ENCODE assay signal across 14 cellular contexts in genomic region chr3:139906441-139906840, GRCh38. TPM values are rescaled to one million over a fixed set of nuclear protein-coding genes. Genes with fewer than 3 reads are reported as not detected.
A peak's percentile ranks its signal among the peaks of the same experiment; 100 is the strongest.
DNase-seq lines count a peak whose midpoint lies in the region; TF ChIP-seq lines count a peak whose summit lies in the region.
"Had no signal": no experiment of that assay in that cellular context is flagged by ENCODE, and none has a peak within 500 bp of the region (broad histone marks: within the 10 kb centered on the region; RNA-seq: fewer than 3 reads in every experiment).

No MANE protein-coding gene starts in this region.

- no peaks in the 10 kb centered on the region for H3K36me3 Mint-ChIP-seq in osteocyte (ENCODE audit: unreplicated experiment)
- H3K36me3 Mint-ChIP-seq in mesothelial cell of epicardium: no peaks in the 10 kb centered on the region
- no peaks in the 10 kb centered on the region for H3K36me3 Mint-ChIP-seq in activated CD4-positive, alpha-beta memory T cell treated with anti-CD3 and anti-CD28 coated beads for 36 hours
- H3K36me3 Mint-ChIP-seq: activated naive CD4-positive, alpha-beta T cell treated with anti-CD3 and anti-CD28 coated beads, Interleukin-2, amount 10 ng/mL, durations not matched to agents 7 days and 5 days had no signal

- no peak overlapping the region for H3K27ac ChIP-seq in Peyer's patch
- H3K27ac ChIP-seq: PC-9, transverse colon had no signal

- H3K4me3 Mint-ChIP-seq in osteocyte (ENCODE audit: unreplicated experiment) (no peak overlapping the region), mesothelial cell of epicardium (no peak overlapping the region)
- H3K4me3 Mint-ChIP-seq in activated CD4-positive, alpha-beta memory T cell treated with anti-CD3 and anti-CD28 coated beads for 36 hours: no peak overlapping the region
- H3K4me3 Mint-ChIP-seq: activated naive CD4-positive, alpha-beta T cell treated with anti-CD3 and anti-CD28 coated beads, Interleukin-2, amount 10 ng/mL, durations not matched to agents 7 days and 5 days had no signal

- H3K27ac Mint-ChIP-seq in osteocyte (ENCODE audit: unreplicated experiment) (no peak overlapping the region), mesothelial cell of epicardium (no peak overlapping the region)
- H3K27ac Mint-ChIP-seq in activated CD4-positive, alpha-beta memory T cell treated with anti-CD3 and anti-CD28 coated beads for 36 hours: no peak overlapping the region
- H3K27ac Mint-ChIP-seq: activated naive CD4-positive, alpha-beta T cell treated with anti-CD3 and anti-CD28 coated beads, Interleukin-2, amount 10 ng/mL, durations not matched to agents 7 days and 5 days had no signal

- POLR2A ChIA-PET in activated CD4-positive, alpha-beta memory T cell treated with anti-CD3 and anti-CD28 coated beads for 36 hours (lab: Charles Lee): no interaction called here

- intact Hi-C loops in activated CD4-positive, alpha-beta memory T cell treated with anti-CD3 and anti-CD28 coated beads for 36 hours (cut with micrococcal nuclease): no loop called here

- H3K4me1 ChIP-seq in Peyer's patch: no peaks in the 10 kb centered on the region
- H3K4me1 ChIP-seq: transverse colon had no signal

- no peaks in the 10 kb centered on the region for H3K9me3 ChIP-seq in Peyer's patch
- H3K9me3 ChIP-seq: BLaER1 treated with 17β-estradiol and CSF1 and Interleukin-3, amounts not matched to agents 10 nM and 100 nM; transverse colon had no signal

- CTCF ChIA-PET in activated CD4-positive, alpha-beta memory T cell treated with anti-CD3 and anti-CD28 coated beads for 36 hours (lab: Charles Lee): no interaction called here

- H3K27me3 Mint-ChIP-seq in osteocyte (ENCODE audit: unreplicated experiment): peaks cover 25% of the 10 kb centered on the region
- H3K27me3 Mint-ChIP-seq in mesothelial cell of epicardium (ENCODE audit: low read depth): peaks cover 4% of the 10 kb centered on the region
- no peaks in the 10 kb centered on the region for H3K27me3 Mint-ChIP-seq in activated CD4-positive, alpha-beta memory T cell treated with anti-CD3 and anti-CD28 coated beads for 36 hours
- H3K27me3 Mint-ChIP-seq: activated naive CD4-positive, alpha-beta T cell treated with anti-CD3 and anti-CD28 coated beads, Interleukin-2, amount 10 ng/mL, durations not matched to agents 7 days and 5 days had no signal

- TF ChIP-seq CTCF in astrocyte of the cerebellum (IDR thresholded peaks at IDR 0.05; ENCODE audit: low read depth, low read length, missing control alignments): no peak
- TF ChIP-seq CTCF in Peyer's patch (IDR thresholded peaks at IDR 0.05): no peak
- TF ChIP-seq CTCF in osteocyte (IDR thresholded peaks at IDR 0.05): no peak
- no peak for TF ChIP-seq CTCF in mesothelial cell of epicardium (IDR thresholded peaks at IDR 0.05; ENCODE audit: unreplicated experiment)

- no peaks in the 10 kb centered on the region for H3K4me1 Mint-ChIP-seq in osteocyte (ENCODE audit: unreplicated experiment)
- H3K4me1 Mint-ChIP-seq in mesothelial cell of epicardium: no peaks in the 10 kb centered on the region
- no peaks in the 10 kb centered on the region for H3K4me1 Mint-ChIP-seq in activated CD4-positive, alpha-beta memory T cell treated with anti-CD3 and anti-CD28 coated beads for 36 hours (ENCODE audit: low read depth)
- H3K4me1 Mint-ChIP-seq: activated naive CD4-positive, alpha-beta T cell treated with anti-CD3 and anti-CD28 coated beads, Interleukin-2, amount 10 ng/mL, durations not matched to agents 7 days and 5 days had no signal

- no peak for TF ChIP-seq POLR2A in Peyer's patch (IDR thresholded peaks at IDR 0.05)

- in situ Hi-C loops in astrocyte of the cerebellum (cut with HindIII; ENCODE audit: low sequenced_read_pairs): no loop called here

- H3K36me3 ChIP-seq in Peyer's patch: no peaks in the 10 kb centered on the region
- H3K36me3 ChIP-seq: BLaER1 treated with 17β-estradiol and CSF1 and Interleukin-3, amounts not matched to agents 10 nM and 100 nM; transverse colon had no signal

- no peaks in the 10 kb centered on the region for H3K9me3 Mint-ChIP-seq in osteocyte (ENCODE audit: unreplicated experiment)
- no peaks in the 10 kb centered on the region for H3K9me3 Mint-ChIP-seq in mesothelial cell of epicardium
- H3K9me3 Mint-ChIP-seq in activated CD4-positive, alpha-beta memory T cell treated with anti-CD3 and anti-CD28 coated beads for 36 hours: no peaks in the 10 kb centered on the region

- no peaks in the 10 kb centered on the region for H3K27me3 ChIP-seq in Peyer's patch
- H3K27me3 ChIP-seq: BLaER1 treated with 17β-estradiol and CSF1 and Interleukin-3, amounts not matched to agents 10 nM and 100 nM; transverse colon had no signal

- peak; percentile 20 for DNase-seq in AG20443 (ENCODE audit: low spot score)
- DNase-seq in LoVo (ENCODE audit: low spot score): peak; percentile 50
- DNase-seq in astrocyte of the cerebellum (ENCODE audit: low read depth): peak; percentile 37
- DNase-seq in iPS-NIHi7 (ENCODE audit: extremely low spot score): peak; percentile 56
- no peak for DNase-seq in Peyer's patch
- no peak for DNase-seq in osteocyte (ENCODE audit: extremely low spot score, unreplicated experiment)
- no peak for DNase-seq in mesothelial cell of epicardium (ENCODE audit: low spot score in 2 of 2, unreplicated experiment in 2 of 2)
- no peak for DNase-seq in activated CD4-positive, alpha-beta memory T cell treated with anti-CD3 and anti-CD28 coated beads for 36 hours
- DNase-seq: activated CD4-positive, CD25-positive, alpha-beta regulatory T cell treated with anti-CD3 and anti-CD28 coated beads, Interleukin-2, amount 50 U/mL, for 72 hours; activated naive CD4-positive, alpha-beta T cell treated with anti-CD3 and anti-CD28 coated beads, Interleukin-2, amount 10 ng/mL, durations not matched to agents 7 days and 5 days; NCI-H2107; transverse colon had no signal

- H3K4me3 ChIP-seq in astrocyte of the cerebellum (ENCODE audit: low read depth, low read length) (no peak overlapping the region), Peyer's patch (no peak overlapping the region)
- H3K4me3 ChIP-seq: BLaER1 treated with 17β-estradiol and CSF1 and Interleukin-3, amounts not matched to agents 10 nM and 100 nM; PC-9; transverse colon had no signal

RNA-seq across cellular contexts. Expression of gene CLSTN2, which starts 28.5 kb away (rescaled TPM):
- total RNA-seq in Peyer's patch: 1 to 10 TPM; 2.7 to 5.0 (median 3.1) TPM
- 143 and 161 TPM in 2 replicates for total RNA-seq in osteocyte
- 14.4 to 18.2 TPM (median 17.3 TPM) in 3 replicates for total RNA-seq in mesothelial cell of epicardium
- not detected for total RNA-seq in activated CD4-positive, alpha-beta memory T cell treated with anti-CD3 and anti-CD28 coated beads for 36 hours
- total RNA-seq: PC-9 had no signal

Comparison
In these comparisons a context has a peak if more than half of its experiments do, and no peak if none do; other contexts are left out.
1. DNase-seq: peak in AG20443 (single experiment), LoVo (single experiment), astrocyte of the cerebellum (single experiment) and iPS-NIHi7 (single experiment); none in Peyer's patch (0 of 3), osteocyte (single experiment), mesothelial cell of epicardium (0 of 2) and activated CD4-positive, alpha-beta memory T cell treated with anti-CD3 and anti-CD28 coated beads for 36 hours (single experiment).